ENCODE assay signal across 23 cellular contexts in genomic region chr1:191912517-191912916, GRCh38.
DNase-seq lines count a peak whose midpoint lies in the region; ATAC-seq and TF ChIP-seq lines count a peak whose summit lies in the region.
"Had no signal": no experiment of that assay in that cellular context is flagged by ENCODE, and none has a peak within 500 bp of the region (broad histone marks: within the 10 kb centered on the region; RNA-seq: fewer than 3 reads in every experiment).

No MANE protein-coding gene starts in this region.

- H3K9me3 Mint-ChIP-seq in CD4-positive, alpha-beta memory T cell, result peaks cover 0 to 17% (median 4%) of the 10 kb centered on the region in 8 donors
- H3K9me3 Mint-ChIP-seq: activated CD4-positive, alpha-beta memory T cell treated with anti-CD3 and anti-CD28 coated beads for 36 hours; activated naive CD8-positive, alpha-beta T cell treated with anti-CD3 and anti-CD28 coated beads for 36 hours had no signal

- intact Hi-C loops in sciatic nerve (cut with DNase I), result no loop called here
- intact Hi-C loops in CD4-positive, alpha-beta memory T cell (cut with micrococcal nuclease), result no loop called here

- H3K36me3 ChIP-seq in CD4-positive, alpha-beta memory T cell (ENCODE audit: insufficient read depth, low read length), result no peaks in the 10 kb centered on the region
- no peaks in the 10 kb centered on the region for H3K36me3 ChIP-seq in smooth muscle cell (ENCODE audit: low read depth)
- H3K36me3 ChIP-seq: brain microvascular endothelial cell, MG63, neural progenitor cell, transverse colon had no signal

- TF ChIP-seq CTCF in smooth muscle cell (IDR thresholded peaks at IDR 0.05; ENCODE audit: borderline replicate concordance, insufficient read depth, poor library complexity, severe bottlenecking), result no peak

- H3K27me3 Mint-ChIP-seq in CD4-positive, alpha-beta memory T cell, result no peaks in the 10 kb centered on the region
- H3K27me3 Mint-ChIP-seq: activated CD4-positive, alpha-beta memory T cell treated with anti-CD3 and anti-CD28 coated beads for 36 hours; activated naive CD8-positive, alpha-beta T cell treated with anti-CD3 and anti-CD28 coated beads for 36 hours; dendritic cell treated with granulocyte-macrophage colony-stimulating factor and Interleukin-4, amounts not matched to agents 40 ng/mL and 50 ng/mL, for 4 days; stimulated activated naive B cell treated with anti-CD40 and anti-IgM and Interleukin-4, amounts not matched to agents 10 μg/mL and 1 μg/mL and 100 μg/mL, for 72 hours had no signal

- DNase-seq in sciatic nerve (ENCODE audit: low spot score) (no peak), smooth muscle cell (lab: John Stamatoyannopoulos, UW; ENCODE audit: unreplicated experiment) (no peak)
- no peak for DNase-seq in stimulated activated naive CD4-positive, alpha-beta T cell treated with Interleukin-2 at 50 U/mL for 16 hours (lab: John Stamatoyannopoulos, UW)
- no peak for DNase-seq in CD4-positive, alpha-beta memory T cell
- DNase-seq: activated CD4-positive, alpha-beta memory T cell treated with anti-CD3 and anti-CD28 coated beads for 36 hours; activated naive CD8-positive, alpha-beta T cell treated with anti-CD3 and anti-CD28 coated beads for 36 hours; activated T-cell treated with anti-CD3 and anti-CD28 coated beads, Interleukin-2, amount 50 U/mL, for 4 hours; brain microvascular endothelial cell; GDM1; HFFc6; left colon; MG63; NCI-H187; retina; stimulated activated naive B cell treated with anti-CD40 and anti-IgM and Interleukin-4, amounts not matched to agents 10 μg/mL and 1 μg/mL and 100 μg/mL, for 72 hours; transverse colon had no signal

- H3K4me3 Mint-ChIP-seq in CD4-positive, alpha-beta memory T cell, result no peak overlapping the region
- H3K4me3 Mint-ChIP-seq: activated CD4-positive, alpha-beta memory T cell treated with anti-CD3 and anti-CD28 coated beads for 36 hours; activated naive CD8-positive, alpha-beta T cell treated with anti-CD3 and anti-CD28 coated beads for 36 hours; activated T-cell treated with anti-CD3 and anti-CD28 coated beads, Interleukin-2, amount 50 U/mL, for 4 hours; dendritic cell treated with granulocyte-macrophage colony-stimulating factor and Interleukin-4, amounts not matched to agents 40 ng/mL and 50 ng/mL, for 4 days; HFFc6; neural progenitor cell; stimulated activated naive B cell treated with anti-CD40 and anti-IgM and Interleukin-4, amounts not matched to agents 10 μg/mL and 1 μg/mL and 100 μg/mL, for 72 hours had no signal

- H3F3A ChIP-seq in smooth muscle cell (ENCODE audit: low read depth), result no peaks in the 10 kb centered on the region

- 96% methylated on average over 1 of the region's 1 CpG for WGBS in smooth muscle cell (ENCODE audit: low lambda C conversion rate)

- ATAC-seq in GM18498 (IDR thresholded peaks at IDR 0.05; ENCODE audit: unreplicated experiment) (peak; percentile 65), GM19397 (IDR thresholded peaks at IDR 0.05; ENCODE audit: unreplicated experiment) (peak; percentile 66), HG02642 (IDR thresholded peaks at IDR 0.05; ENCODE audit: poor library complexity, unreplicated experiment) (peak; percentile 55), HG03196 (IDR thresholded peaks at IDR 0.05; ENCODE audit: unreplicated experiment) (peak; percentile 79), sciatic nerve (no peak)
- ATAC-seq: activated T-cell treated with anti-CD3 and anti-CD28 coated beads, Interleukin-2, amount 50 U/mL, for 4 hours; left colon; stimulated activated naive B cell treated with anti-CD40 and anti-IgM and Interleukin-4, amounts not matched to agents 10 μg/mL and 1 μg/mL and 100 μg/mL, for 72 hours had no signal

- POLR2A ChIA-PET in CD4-positive, alpha-beta memory T cell (lab: Charles Lee; ENCODE audit: partially characterized antibody), result no interaction called here

- no peaks in the 10 kb centered on the region for H3K4me1 ChIP-seq in CD4-positive, alpha-beta memory T cell (ENCODE audit: insufficient read depth, low read length)
- H3K4me1 ChIP-seq in smooth muscle cell (ENCODE audit: low read depth), result no peaks in the 10 kb centered on the region
- H3K4me1 ChIP-seq: transverse colon had no signal

- no peaks in the 10 kb centered on the region for H3K4me1 Mint-ChIP-seq in CD4-positive, alpha-beta memory T cell
- H3K4me1 Mint-ChIP-seq: activated naive CD8-positive, alpha-beta T cell treated with anti-CD3 and anti-CD28 coated beads for 36 hours; stimulated activated naive B cell treated with anti-CD40 and anti-IgM and Interleukin-4, amounts not matched to agents 10 μg/mL and 1 μg/mL and 100 μg/mL, for 72 hours had no signal

- H3K9me3 ChIP-seq in CD4-positive, alpha-beta memory T cell (ENCODE audit: control insufficient read depth in 1 of 2, low read length in 2 of 2), result no peaks in the 10 kb centered on the region
- H3K9me3 ChIP-seq in smooth muscle cell (replicated peaks; ENCODE audit: low read depth), result no peaks in the 10 kb centered on the region
- H3K9me3 ChIP-seq: MG63, transverse colon had no signal

- H3K4me2 ChIP-seq in smooth muscle cell, result no peak overlapping the region
- H3K4me2 ChIP-seq: neural progenitor cell had no signal

- no peaks in the 10 kb centered on the region for H3K79me2 ChIP-seq in smooth muscle cell (ENCODE audit: low read depth)

- H2AFZ ChIP-seq in smooth muscle cell (ENCODE audit: low read depth), result no peak overlapping the region
- H2AFZ ChIP-seq: neural progenitor cell had no signal

- H3K4me3 ChIP-seq in CD4-positive, alpha-beta memory T cell (ENCODE audit: low read length in 2 of 2), result no peak overlapping the region
- H3K4me3 ChIP-seq in smooth muscle cell, result no peak overlapping the region
- H3K4me3 ChIP-seq: MG63, neural progenitor cell, transverse colon had no signal

- no peak overlapping the region for H3K9ac ChIP-seq in smooth muscle cell (ENCODE audit: low read depth)
- H3K9ac ChIP-seq: neural progenitor cell had no signal

- no peak overlapping the region for H3K27ac Mint-ChIP-seq in CD4-positive, alpha-beta memory T cell
- H3K27ac Mint-ChIP-seq: activated CD4-positive, alpha-beta memory T cell treated with anti-CD3 and anti-CD28 coated beads for 36 hours; activated naive CD8-positive, alpha-beta T cell treated with anti-CD3 and anti-CD28 coated beads for 36 hours; dendritic cell treated with granulocyte-macrophage colony-stimulating factor and Interleukin-4, amounts not matched to agents 40 ng/mL and 50 ng/mL, for 4 days; HFFc6; neural progenitor cell; stimulated activated naive B cell treated with anti-CD40 and anti-IgM and Interleukin-4, amounts not matched to agents 10 μg/mL and 1 μg/mL and 100 μg/mL, for 72 hours had no signal

- H3K27me3 ChIP-seq in CD4-positive, alpha-beta memory T cell (ENCODE audit: insufficient read depth, low read length), result no peaks in the 10 kb centered on the region
- H3K27me3 ChIP-seq in smooth muscle cell (ENCODE audit: low read depth), result no peaks in the 10 kb centered on the region
- H3K27me3 ChIP-seq: brain microvascular endothelial cell, MG63, neural progenitor cell, transverse colon had no signal

- CTCF ChIA-PET in CD4-positive, alpha-beta memory T cell (lab: Charles Lee; ENCODE audit: partially characterized antibody), result no interaction called here

- no peaks in the 10 kb centered on the region for H4K20me1 ChIP-seq in smooth muscle cell (ENCODE audit: low read depth)

- no peaks in the 10 kb centered on the region for H3K36me3 Mint-ChIP-seq in CD4-positive, alpha-beta memory T cell
- H3K36me3 Mint-ChIP-seq: activated CD4-positive, alpha-beta memory T cell treated with anti-CD3 and anti-CD28 coated beads for 36 hours; stimulated activated naive B cell treated with anti-CD40 and anti-IgM and Interleukin-4, amounts not matched to agents 10 μg/mL and 1 μg/mL and 100 μg/mL, for 72 hours had no signal

- no peak overlapping the region for H3K27ac ChIP-seq in CD4-positive, alpha-beta memory T cell (ENCODE audit: low read depth, low read length)
- H3K27ac ChIP-seq in smooth muscle cell (ENCODE audit: low read depth), result no peak overlapping the region
- H3K27ac ChIP-seq: 22Rv1, brain microvascular endothelial cell, neural progenitor cell, transverse colon had no signal
